ENCODE assay signal across 16 cellular contexts in genomic region chr5:138636401-138636944, GRCh38.
A peak's percentile ranks its signal among the peaks of the same experiment; 100 is the strongest.
DNase-seq lines count a peak whose midpoint lies in the region; ATAC-seq and TF ChIP-seq lines count a peak whose summit lies in the region.
"Had no signal": no experiment of that assay in that cellular context is flagged by ENCODE, and none has a peak within 500 bp of the region (broad histone marks: within the 10 kb centered on the region; RNA-seq: fewer than 3 reads in every experiment).

No MANE protein-coding gene starts in this region.

- H3K9me3 Mint-ChIP-seq in brain = no peaks in the 10 kb centered on the region
- H3K9me3 Mint-ChIP-seq in nephron = no peaks in the 10 kb centered on the region
- no peaks in the 10 kb centered on the region for H3K9me3 Mint-ChIP-seq in T-helper 2 cell treated with Interferon-gamma antibody and Interleukin-4, amounts not matched to agents 5 μg/mL and 100 μg/mL, for 36 hours
- H3K9me3 Mint-ChIP-seq: CD4-positive, alpha-beta T cell had no signal

- H3K27me3 Mint-ChIP-seq in brain (peaks cover 3% of the 10 kb centered on the region), nephron (ENCODE audit: low read depth) (peaks cover 4% of the 10 kb centered on the region)
- peaks cover 48% of the 10 kb centered on the region for H3K27me3 Mint-ChIP-seq in T-helper 2 cell treated with Interferon-gamma antibody and Interleukin-4, amounts not matched to agents 5 μg/mL and 100 μg/mL, for 36 hours (ENCODE audit: low read depth)

- peak overlapping the region in 3 of 5 experiments; percentile 42 to 82 (median 53) for H3K27ac Mint-ChIP-seq in brain
- peak overlapping the region in 2 of 3 experiments; percentile 34 to 61 for H3K27ac Mint-ChIP-seq in nephron
- no peak overlapping the region for H3K27ac Mint-ChIP-seq in T-helper 2 cell treated with Interferon-gamma antibody and Interleukin-4, amounts not matched to agents 5 μg/mL and 100 μg/mL, for 36 hours
- H3K27ac Mint-ChIP-seq: B cell; CD4-positive, alpha-beta T cell had no signal

- TF ChIP-seq POLR2A in erythroblast (IDR thresholded peaks at IDR 0.05; ENCODE audit: low read length) = no peak

- DNase-seq in DMS79 (lab: John Stamatoyannopoulos, UW) (peak; percentile 57), NCI-H128 (lab: John Stamatoyannopoulos, UW; ENCODE audit: unreplicated experiment) (peak; percentile 2), erythroblast (lab: John Stamatoyannopoulos, UW) (no peak)
- no peak for DNase-seq in T-helper 2 cell treated with Interferon-gamma antibody and Interleukin-4, amounts not matched to agents 5 μg/mL and 100 μg/mL, for 36 hours (ENCODE audit: low spot score)
- DNase-seq: CD4-positive, alpha-beta T cell; GOT3; MM.1S; NCI-H1105; NCI-H2081; NCI-H345; NCI-H82 had no signal

- H3K4me3 Mint-ChIP-seq in brain (no peak overlapping the region), nephron (no peak overlapping the region)
- no peak overlapping the region for H3K4me3 Mint-ChIP-seq in T-helper 2 cell treated with Interferon-gamma antibody and Interleukin-4, amounts not matched to agents 5 μg/mL and 100 μg/mL, for 36 hours
- H3K4me3 Mint-ChIP-seq: B cell; CD4-positive, alpha-beta T cell had no signal

- TF ChIP-seq CTCF in brain (conservative IDR thresholded peaks at IDR 0.05) (no peak), nephron (IDR thresholded peaks at IDR 0.05; ENCODE audit: unreplicated experiment in 3 of 3) (no peak)

- ATAC-seq in HG02938 (IDR thresholded peaks at IDR 0.05; ENCODE audit: unreplicated experiment) = no peak
- ATAC-seq: HepG2 had no signal

- peaks cover 70% of the 10 kb centered on the region for H3K4me1 Mint-ChIP-seq in brain
- peaks cover 71% of the 10 kb centered on the region for H3K4me1 Mint-ChIP-seq in nephron
- peaks cover 5% of the 10 kb centered on the region for H3K4me1 Mint-ChIP-seq in T-helper 2 cell treated with Interferon-gamma antibody and Interleukin-4, amounts not matched to agents 5 μg/mL and 100 μg/mL, for 36 hours (ENCODE audit: low read depth)

- H3K36me3 Mint-ChIP-seq in brain (no peaks in the 10 kb centered on the region), nephron (ENCODE audit: low read depth) (no peaks in the 10 kb centered on the region)
- no peaks in the 10 kb centered on the region for H3K36me3 Mint-ChIP-seq in T-helper 2 cell treated with Interferon-gamma antibody and Interleukin-4, amounts not matched to agents 5 μg/mL and 100 μg/mL, for 36 hours (ENCODE audit: low read depth)

Comparison
In these comparisons a context has a peak if more than half of its experiments do, and no peak if none do; other contexts are left out.
1. DNase-seq: peak in DMS79 (single experiment) and NCI-H128 (single experiment); none in erythroblast (0 of 2) and T-helper 2 cell treated with Interferon-gamma antibody and Interleukin-4, amounts not matched to agents 5 μg/mL and 100 μg/mL, for 36 hours (single experiment).